ENCODE assay signal across 22 cellular contexts in genomic region chr3:156522673-156523072, GRCh38. TPM values are rescaled to one million over a fixed set of nuclear protein-coding genes. Genes with fewer than 3 reads are reported as not detected.
DNase-seq lines count a peak whose midpoint lies in the region; ATAC-seq and TF ChIP-seq lines count a peak whose summit lies in the region.
"Had no signal": no experiment of that assay in that cellular context is flagged by ENCODE, and none has a peak within 500 bp of the region (broad histone marks: within the 10 kb centered on the region; RNA-seq: fewer than 3 reads in every experiment).

No MANE protein-coding gene starts in this region.

- no peaks in the 10 kb centered on the region for H4K20me1 ChIP-seq in SK-N-SH (ENCODE audit: insufficient read depth)
- H4K20me1 ChIP-seq in osteoblast (ENCODE audit: insufficient read depth, low read length), result no peaks in the 10 kb centered on the region

- H3K4me3 ChIP-seq in SK-N-SH (ENCODE audit: low read depth in 2 of 2, low read length in 1 of 2), result no peak overlapping the region
- H3K4me3 ChIP-seq in osteoblast (ENCODE audit: insufficient read depth, low read length), result no peak overlapping the region
- H3K4me3 ChIP-seq: Peyer's patch had no signal

- H3K27me3 ChIP-seq in SK-N-SH (ENCODE audit: insufficient read depth), result no peaks in the 10 kb centered on the region
- no peaks in the 10 kb centered on the region for H3K27me3 ChIP-seq in osteoblast (ENCODE audit: insufficient read depth, low read length)
- H3K27me3 ChIP-seq: Peyer's patch had no signal

- peaks cover 57 to 80% of the 10 kb centered on the region in 2 experiments for H3K36me3 ChIP-seq in SK-N-SH (replicated peaks in 1 of 2; ENCODE audit: control insufficient read depth in 1 of 2, insufficient read depth in 2 of 2, low read length in 1 of 2)
- no peaks in the 10 kb centered on the region for H3K36me3 ChIP-seq in osteoblast (ENCODE audit: insufficient read depth, low read length)
- H3K36me3 ChIP-seq: Peyer's patch had no signal

- 73% methylated on average over 4 of the region's 4 CpGs for WGBS in SK-N-SH (ENCODE audit: low lambda C conversion rate)

- H3K79me2 ChIP-seq in SK-N-SH (ENCODE audit: insufficient read depth) (no peaks in the 10 kb centered on the region; the same call in 1 of the 2 replicates), osteoblast (ENCODE audit: insufficient read depth, low read length) (no peaks in the 10 kb centered on the region)

- peaks cover 2 to 7% of the 10 kb centered on the region in 2 experiments; a peak in 3 of 4 replicates for H3K4me1 ChIP-seq in SK-N-SH (ENCODE audit: control insufficient read depth in 1 of 2, insufficient read depth in 2 of 2, low read depth in 1 of 2, low read length in 1 of 2)
- peaks cover 8% of the 10 kb centered on the region for H3K4me1 ChIP-seq in osteoblast (ENCODE audit: insufficient read depth, low read length)
- H3K4me1 ChIP-seq: Peyer's patch had no signal

- POLR2A ChIA-PET in SK-N-SH (lab: Yijun Ruan, JAX), result no interaction called here

- TF ChIP-seq EP300 in SK-N-SH (IDR thresholded peaks at IDR 0.05; ENCODE audit: borderline replicate concordance in 1 of 2, low read depth in 1 of 2, low read length in 1 of 2), result no peak

- no peak for DNase-seq in SK-N-SH
- peak; percentile 7 for DNase-seq in MV-4-11 (lab: John Stamatoyannopoulos, UW)
- peak; percentile 2 for DNase-seq in OCI-M1 (lab: John Stamatoyannopoulos, UW)
- peak; percentile 29 for DNase-seq in osteoblast (ENCODE audit: insufficient read length, low spot score, missing footprints)
- no peak for DNase-seq in NCI-H774 (lab: John Stamatoyannopoulos, UW)
- DNase-seq: Calu3; DND-41; GDM1; Kasumi-1; NCI-H1092 treated with DMSO at 0.1 percent for 48 hours; NCI-H1694; NCI-H510A treated with DMSO at 0.1 percent for 48 hours; NK-92 treated with Interleukin-12 subunit alpha and Interleukin-12 subunit beta, amount 100 ng/mL, for 24 hours; Peyer's patch; SHP77 treated with DMSO at 0.1 percent for 48 hours; T-cell; T1000 had no signal

- H3K9ac ChIP-seq in SK-N-SH, result no peak overlapping the region

- no peaks in the 10 kb centered on the region for H3K9me2 ChIP-seq in SK-N-SH

- CTCF ChIA-PET in SK-N-SH (lab: Yijun Ruan, JAX), result interaction anchor here (0.6 to 1.1 kb wide), 3 partner anchors 370 to 691 kb away, joined by 3 to 6 read pairs (median 3); no protein-coding TSS in a partner anchor

- no peak for TF ChIP-seq RAD21 in SK-N-SH (IDR thresholded peaks at IDR 0.05; ENCODE audit: low read length)

- H3F3A ChIP-seq in SK-N-SH (replicated peaks; ENCODE audit: insufficient read depth), result peaks cover 27% of the 10 kb centered on the region

- H3K4me2 ChIP-seq in SK-N-SH (no peak overlapping the region), osteoblast (ENCODE audit: insufficient read depth, low read length) (no peak overlapping the region)

- H3K9me3 ChIP-seq in SK-N-SH (no peaks in the 10 kb centered on the region), osteoblast (ENCODE audit: low read depth, low read length) (no peaks in the 10 kb centered on the region)
- H3K9me3 ChIP-seq: Peyer's patch had no signal

- H3K27ac ChIP-seq in SK-N-SH (ENCODE audit: low read depth in 2 of 2, low read length in 1 of 2), result no peak overlapping the region
- no peak overlapping the region for H3K27ac ChIP-seq in osteoblast (ENCODE audit: low read depth, low read length)
- H3K27ac ChIP-seq: C4-2B, Peyer's patch had no signal

- no peak overlapping the region for H2AFZ ChIP-seq in SK-N-SH (ENCODE audit: low read depth)
- no peak overlapping the region for H2AFZ ChIP-seq in osteoblast (ENCODE audit: low read length)

- TF ChIP-seq CTCF in SK-N-SH (IDR thresholded peaks at IDR 0.05), result no peak
- TF ChIP-seq CTCF in osteoblast (IDR thresholded peaks at IDR 0.05; ENCODE audit: extremely low read depth, low read depth, low read length), result no peak

- ATAC-seq in SK-N-SH treated with all-trans-retinoic acid at 6 μM for 48 hours (no peak), GM19324 (IDR thresholded peaks at IDR 0.05; ENCODE audit: low FRiP score, unreplicated experiment) (no peak), HG03432 (IDR thresholded peaks at IDR 0.05; ENCODE audit: unreplicated experiment) (no peak)
- ATAC-seq: HepG2, T-cell had no signal

TF ChIP-seq in SK-N-SH, 30 proteins besides CTCF, POLR2A, EP300 and RAD21:
- TF ChIP-seq GATA2 (CRISPR knock-in tag; IDR thresholded peaks at IDR 0.05) (peak; percentile 43; the same call in 1 of the 2 replicates), REST (IDR thresholded peaks at IDR 0.05; ENCODE audit: low read depth, low read length) (no peak), GABPA (IDR thresholded peaks at IDR 0.05; ENCODE audit: low read depth) (no peak), NFIC (IDR thresholded peaks at IDR 0.05; ENCODE audit: borderline replicate concordance) (no peak), FOSL2 (IDR thresholded peaks at IDR 0.05; ENCODE audit: borderline replicate concordance, low read depth) (no peak)

TF ChIP-seq in SK-N-SH treated with all-trans-retinoic acid at 6 μM for 48 hours, 23 proteins besides CTCF, POLR2A, EP300 and RAD21 (continues in another document):
- TF ChIP-seq ZC3H10 (CRISPR knock-in tag; IDR thresholded peaks at IDR 0.05) (no peak), CREB5 (CRISPR knock-in tag; IDR thresholded peaks at IDR 0.05; ENCODE audit: low read depth) (no peak), ZNF70 (CRISPR knock-in tag; IDR thresholded peaks at IDR 0.05) (no peak), TCF4 (CRISPR knock-in tag; IDR thresholded peaks at IDR 0.05; ENCODE audit: borderline replicate concordance) (no peak), POU6F1 (CRISPR knock-in tag; IDR thresholded peaks at IDR 0.05; ENCODE audit: borderline replicate concordance, low read depth) (no peak), TSHZ2 (CRISPR knock-in tag; IDR thresholded peaks at IDR 0.05) (no peak), ZFP30 (CRISPR knock-in tag; IDR thresholded peaks at IDR 0.05) (no peak), ESRRG (CRISPR knock-in tag; IDR thresholded peaks at IDR 0.05) (no peak), TOX (CRISPR knock-in tag; IDR thresholded peaks at IDR 0.05; ENCODE audit: borderline replicate concordance) (no peak), ISL1 (CRISPR knock-in tag; IDR thresholded peaks at IDR 0.05) (no peak)

RNA-seq across cellular contexts. Expression of gene SSR3, which starts 32.2 kb away (rescaled TPM):
- 61.7 and 96.1 TPM in 2 replicates for polyA plus RNA-seq in SK-N-SH (2012; rRNA removed)
- 90.3 and 92.1 TPM in 2 replicates for polyA plus RNA-seq in SK-N-SH (2012; cell fraction: cytosol; rRNA removed)
- polyA plus RNA-seq in SK-N-SH (2012; cell fraction: nucleus; rRNA removed), result 17.1 and 47.6 TPM in 2 replicates
- total RNA-seq in osteoblast, result 212 and 220 TPM in 2 replicates

Comparison
In these comparisons a context has a peak if more than half of its experiments do, and no peak if none do; other contexts are left out.
1. DNase-seq: peak in MV-4-11 (single experiment), OCI-M1 (single experiment) and osteoblast (single experiment); none in SK-N-SH (single experiment) and NCI-H774 (single experiment).